Comparison of ENCODE assay signal across 13 cellular contexts in the genomic region with DNA sequence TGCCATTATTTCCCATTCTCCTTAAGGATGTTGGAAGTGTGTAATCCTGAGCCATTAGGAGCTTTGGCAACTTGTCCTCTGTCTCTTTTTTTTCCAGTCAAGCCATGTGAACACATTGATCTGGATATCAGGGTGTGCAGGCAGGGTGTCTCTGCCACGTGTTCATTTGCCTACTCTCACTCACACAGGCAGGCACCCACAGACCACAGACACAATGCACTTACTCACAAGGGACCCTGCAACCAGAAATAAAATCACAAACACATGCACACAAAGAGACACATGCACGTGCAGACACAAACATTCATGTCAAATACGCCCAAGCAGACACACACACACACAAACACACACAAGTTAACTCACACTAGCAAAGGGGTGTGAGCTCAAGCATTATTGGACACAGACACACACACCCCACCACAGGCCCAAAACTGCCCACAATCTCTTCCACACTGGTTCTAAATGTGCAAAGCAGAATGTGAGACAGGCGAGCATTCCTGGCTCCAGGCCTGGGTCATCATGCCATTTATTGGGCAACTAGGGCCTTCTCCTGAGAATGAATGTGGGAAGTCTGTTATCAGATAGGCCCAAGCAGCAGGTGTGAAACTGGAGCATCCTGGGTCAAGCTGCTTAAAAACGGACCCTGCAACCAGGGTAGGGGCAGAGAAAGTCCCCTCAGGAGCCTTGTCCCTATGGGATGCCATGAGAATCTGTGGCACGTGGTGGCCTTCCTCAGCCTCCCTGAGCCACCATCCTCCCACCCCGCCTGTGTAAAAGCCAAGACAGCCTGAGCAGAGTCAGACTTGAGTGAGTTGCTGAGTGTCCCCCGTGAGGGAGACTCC.
A peak's percentile ranks its signal among the peaks of the same experiment; 100 is the strongest.
DNase-seq lines count a peak whose midpoint lies in the region; ATAC-seq and TF ChIP-seq lines count a peak whose summit lies in the region.
"Had no signal": no experiment of that assay in that cellular context is flagged by ENCODE, and none has a peak within 500 bp of the region (broad histone marks: within the 10 kb centered on the region; RNA-seq: fewer than 3 reads in every experiment).

No MANE protein-coding gene starts in this region.

- TF ChIP-seq CTCF in GM10248 (IDR thresholded peaks at IDR 0.05; ENCODE audit: control extremely low read depth, extremely low read depth, low read depth, missing control alignments) = no peak

- H3K9me3 Mint-ChIP-seq in stimulated activated naive CD8-positive, alpha-beta T cell treated with anti-CD3 and anti-CD28 coated beads, Interleukin-15, amount 100 ng/mL, for 72 hours = no peaks in the 10 kb centered on the region

- H3K4me3 Mint-ChIP-seq in stimulated activated naive CD8-positive, alpha-beta T cell treated with anti-CD3 and anti-CD28 coated beads, Interleukin-15, amount 100 ng/mL, for 72 hours = no peak overlapping the region

- peaks cover 42% of the 10 kb centered on the region for H3K4me1 Mint-ChIP-seq in stimulated activated naive CD8-positive, alpha-beta T cell treated with anti-CD3 and anti-CD28 coated beads, Interleukin-15, amount 100 ng/mL, for 72 hours

- no peaks in the 10 kb centered on the region for H3K27me3 Mint-ChIP-seq in stimulated activated naive CD8-positive, alpha-beta T cell treated with anti-CD3 and anti-CD28 coated beads, Interleukin-15, amount 100 ng/mL, for 72 hours

- CTCF ChIA-PET in GM10248 (lab: Yijun Ruan, JAX) = no interaction called here

- POLR2A ChIA-PET in GM10248 (lab: Yijun Ruan, JAX) = no interaction called here

- peak overlapping the region; percentile 42 to 64 for H3K27ac Mint-ChIP-seq in stimulated activated naive CD8-positive, alpha-beta T cell treated with anti-CD3 and anti-CD28 coated beads, Interleukin-15, amount 100 ng/mL, for 72 hours

- no peak for ATAC-seq in stimulated activated naive CD8-positive, alpha-beta T cell treated with anti-CD3 and anti-CD28 coated beads, Interleukin-15, amount 100 ng/mL, for 72 hours
- no peak for ATAC-seq in stimulated activated naive CD8-positive, alpha-beta T cell treated with anti-CD3 and anti-CD28 coated beads, Interleukin-15, Interleukin-2, amounts not matched to agents 100 U/mL and 50 U/mL, for 24 hours
- ATAC-seq in GM21576 (IDR thresholded peaks at IDR 0.05; ENCODE audit: unreplicated experiment) = no peak

- no peak for DNase-seq in stimulated activated naive CD8-positive, alpha-beta T cell treated with anti-CD3 and anti-CD28 coated beads, Interleukin-15, amount 100 ng/mL, for 72 hours
- DNase-seq in stimulated activated naive CD8-positive, alpha-beta T cell treated with anti-CD3 and anti-CD28 coated beads, Interleukin-15, Interleukin-2, amounts not matched to agents 100 U/mL and 50 U/mL, for 24 hours = no peak
- DNase-seq in activated CD8-positive, alpha-beta memory T cell treated with anti-CD3 and anti-CD28 coated beads, Interleukin-2, amount 50 U/mL, for 48 hours = peak; percentile 12
- DNase-seq in mucosa of gallbladder (ENCODE audit: low spot score) = peak; percentile 8
- DNase-seq in SK-N-DZ (ENCODE audit: low spot score) = no peak
- DNase-seq in SW 1271 (lab: John Stamatoyannopoulos, UW) = no peak
- no peak for DNase-seq in GM10248 (ENCODE audit: extremely low spot score)
- DNase-seq: activated CD4-positive, alpha-beta T cell treated with anti-CD3 and anti-CD28 coated beads for 1 hour; DMS153; NCI-H1092 treated with DMSO at 0.1 percent for 48 hours; NCI-H2171; psoas muscle had no signal

Comparison
In these comparisons a context has a peak if more than half of its experiments do, and no peak if none do; other contexts are left out.
1. DNase-seq: peak in activated CD8-positive, alpha-beta memory T cell treated with anti-CD3 and anti-CD28 coated beads, Interleukin-2, amount 50 U/mL, for 48 hours (single experiment) and mucosa of gallbladder (single experiment); none in stimulated activated naive CD8-positive, alpha-beta T cell treated with anti-CD3 and anti-CD28 coated beads, Interleukin-15, amount 100 ng/mL, for 72 hours (0 of 2), stimulated activated naive CD8-positive, alpha-beta T cell treated with anti-CD3 and anti-CD28 coated beads, Interleukin-15, Interleukin-2, amounts not matched to agents 100 U/mL and 50 U/mL, for 24 hours (single experiment), SK-N-DZ (single experiment), SW 1271 (0 of 2) and GM10248 (single experiment).